Comparison of ENCODE assay signal across 8 cellular contexts in genomic region chr19:57191141-57192063, GRCh38. TPM values are rescaled to one million over a fixed set of nuclear protein-coding genes. Genes with fewer than 3 reads are reported as not detected.
DNase-seq lines count a peak whose midpoint lies in the region; ATAC-seq and TF ChIP-seq lines count a peak whose summit lies in the region.

Gene ZNF264 (plus strand): TSS chr19:57191500. CDS start chr19:57191914, 414 bp downstream.

- no peaks in the 10 kb centered on the region for H3K27me3 ChIP-seq in HUES6 (ENCODE audit: control insufficient read depth, insufficient read depth, low read length)
- H3K27me3 ChIP-seq in PC-3 (ENCODE audit: low read length): no peaks in the 10 kb centered on the region
- H3K27me3 ChIP-seq in esophagus squamous epithelium: peaks cover 0 to 5% (median 0%) of the 10 kb centered on the region in 4 donors
- H3K27me3 ChIP-seq in muscle layer of duodenum (ENCODE audit: low read depth, low read length): no peaks in the 10 kb centered on the region

- TF ChIP-seq POLR2A in esophagus squamous epithelium (IDR thresholded peaks at IDR 0.05): peak in 1 of 4 donors; percentile 31

- TF ChIP-seq CTCF in PC-3 (conservative IDR thresholded peaks at IDR 0.05; ENCODE audit: low read depth, low read length): no peak
- TF ChIP-seq CTCF in esophagus squamous epithelium (IDR thresholded peaks at IDR 0.05): peak in 1 of 6 experiments; percentile 13

- H3K9ac ChIP-seq in HUES6 (ENCODE audit: low read length) (peak within 1 kb of the TSS; percentile 87), PC-3 (ENCODE audit: low read length) (peak within 1 kb of the TSS; percentile 90)

- H3K27ac ChIP-seq in HUES6 (ENCODE audit: low read depth, low read length) (peak within 1 kb of the TSS; percentile 46; the same call in 1 of the 2 replicates), PC-3 (ENCODE audit: low read length) (peak within 1 kb of the TSS; percentile 41), esophagus squamous epithelium (peak within 1 kb of the TSS; percentile 91 to 96 (median 93)), muscle layer of duodenum (ENCODE audit: low read length) (peak within 1 kb of the TSS; percentile 78)

- POLR2A ChIA-PET in PC-3 (lab: Charles Lee; ENCODE audit: unreplicated experiment): interaction anchor here (0.5 to 0.6 kb wide), 3 partner anchors 85 to 1316 kb away, joined by 3 to 11 read pairs (median 4); no protein-coding TSS in a partner anchor

- H3K4me2 ChIP-seq in PC-3 (ENCODE audit: low read length): peak within 1 kb of the TSS; percentile 98

- no peaks in the 10 kb centered on the region for H3K9me2 ChIP-seq in PC-3 (replicated peaks; ENCODE audit: low read length)

- CTCF ChIA-PET in PC-3 (lab: Charles Lee): no interaction called here

- peak within 1 kb of the TSS; percentile 88 to 89 for H3K4me3 Mint-ChIP-seq in activated T-cell treated with anti-CD3 and anti-CD28 coated beads, Interleukin-2, amount 50 U/mL, for 72 hours

- intact Hi-C loops in PC-3 (cut with micrococcal nuclease) (no loop called here), esophagus squamous epithelium (cut with DNase I) (no loop called here)

- peaks cover 8% of the 10 kb centered on the region for H3K4me1 ChIP-seq in HUES6 (ENCODE audit: control insufficient read depth, insufficient read depth, low read length)
- H3K4me1 ChIP-seq in PC-3 (ENCODE audit: insufficient read depth, low read length): peaks cover 10% of the 10 kb centered on the region
- H3K4me1 ChIP-seq in esophagus squamous epithelium: peaks cover 13 to 26% (median 15%) of the 10 kb centered on the region in 3 donors
- H3K4me1 ChIP-seq in muscle layer of duodenum (ENCODE audit: control insufficient read depth in 1 of 2, insufficient read depth in 2 of 2, low read length in 2 of 2): peaks cover 8 to 20% of the 10 kb centered on the region in 2 donors

- H3K36me3 ChIP-seq in HUES6 (ENCODE audit: control insufficient read depth, insufficient read depth, low read length): peaks cover 35% of the 10 kb centered on the region
- peaks cover 32% of the 10 kb centered on the region for H3K36me3 ChIP-seq in PC-3 (ENCODE audit: low read depth, low read length)
- H3K36me3 ChIP-seq in esophagus squamous epithelium: peaks cover 8 to 37% (median 24%) of the 10 kb centered on the region in 3 donors
- H3K36me3 ChIP-seq in muscle layer of duodenum (ENCODE audit: control insufficient read depth in 1 of 2, insufficient read depth in 2 of 2, low read length in 2 of 2): peaks cover 28 to 34% of the 10 kb centered on the region in 2 donors

- H3F3A ChIP-seq in PC-3 (ENCODE audit: low read length, unreplicated experiment): no peaks in the 10 kb centered on the region

- peaks cover 35% of the 10 kb centered on the region for H3K4me1 Mint-ChIP-seq in activated T-cell treated with anti-CD3 and anti-CD28 coated beads, Interleukin-2, amount 50 U/mL, for 72 hours (ENCODE audit: low read depth)

- H3K36me3 Mint-ChIP-seq in activated T-cell treated with anti-CD3 and anti-CD28 coated beads, Interleukin-2, amount 50 U/mL, for 72 hours (ENCODE audit: insufficient read depth in 2 of 2): peaks cover 43 to 64% of the 10 kb centered on the region in 2 donors

- H3K9me3 ChIP-seq in HUES6 (ENCODE audit: control insufficient read depth, insufficient read depth, low read depth, low read length): peaks cover 35% of the 10 kb centered on the region
- 0 out of 2 replicates have a peak, but pooled peaks cover 9% of the 10 kb centered on the region for H3K9me3 ChIP-seq in PC-3 (ENCODE audit: low read length)
- H3K9me3 ChIP-seq in esophagus squamous epithelium: no peaks in the 10 kb centered on the region
- no peaks in the 10 kb centered on the region for H3K9me3 ChIP-seq in muscle layer of duodenum (ENCODE audit: control insufficient read depth in 1 of 2, low read length in 2 of 2)

- no peaks in the 10 kb centered on the region for H3K27me3 Mint-ChIP-seq in activated T-cell treated with anti-CD3 and anti-CD28 coated beads, Interleukin-2, amount 50 U/mL, for 72 hours (ENCODE audit: low read depth)

- peaks cover 21% of the 10 kb centered on the region; the same call in 1 of the 2 replicates for H4K20me1 ChIP-seq in PC-3 (ENCODE audit: low read length)

- BruUV-seq in PC-3 (replicated peaks; lab: Mats Ljungman, UMichigan): no TSS peak

- DNase-seq in D341Med (ENCODE audit: low spot score) (peak; percentile 96), PC-3 (peak; percentile 88), esophagus squamous epithelium (lab: John Stamatoyannopoulos, UW) (peak; percentile 34)
- peak; percentile 93 for DNase-seq in activated T-cell treated with anti-CD3 and anti-CD28 coated beads, Interleukin-2, amount 50 U/mL, for 72 hours
- peak; percentile 81 for DNase-seq in stimulated activated CD8-positive, alpha-beta memory T cell treated with anti-CD3 and anti-CD28 coated beads, Interleukin-7, amount 100 ng/mL, for 24 hours (ENCODE audit: low read depth)

- H3K4me3 ChIP-seq in HUES6 (ENCODE audit: low read depth, low read length) (peak within 1 kb of the TSS; percentile 97), PC-3 (ENCODE audit: low read length) (peak within 1 kb of the TSS; percentile 97), esophagus squamous epithelium (peak within 1 kb of the TSS; percentile 91 to 100 (median 94)), muscle layer of duodenum (ENCODE audit: low read depth in 1 of 2, low read length in 2 of 2) (peak within 1 kb of the TSS; percentile 97 to 99)

- H3K79me2 ChIP-seq in PC-3 (ENCODE audit: low read length): peaks cover 40% of the 10 kb centered on the region

- peaks cover 20 to 22% of the 10 kb centered on the region in 2 donors for H3K9me3 Mint-ChIP-seq in activated T-cell treated with anti-CD3 and anti-CD28 coated beads, Interleukin-2, amount 50 U/mL, for 72 hours

- ATAC-seq in GM21381 (IDR thresholded peaks at IDR 0.05; ENCODE audit: unreplicated experiment) (peak; percentile 97), PC-3 (peak; percentile 96)
- peak; percentile 98 for ATAC-seq in activated T-cell treated with anti-CD3 and anti-CD28 coated beads, Interleukin-2, amount 50 U/mL, for 72 hours (replicated peaks in 1 of 2)

- peak within 1 kb of the TSS; percentile 89 for H3K27ac Mint-ChIP-seq in activated T-cell treated with anti-CD3 and anti-CD28 coated beads, Interleukin-2, amount 50 U/mL, for 72 hours

- WGBS in esophagus squamous epithelium, 2 donors: 3 to 5% methylated on average over 8 to 10 of the region's 81 CpGs

- peak within 1 kb of the TSS; percentile 100 for H2AFZ ChIP-seq in PC-3 (ENCODE audit: low read length)

RNA-seq across cellular contexts. Expression of gene ZNF264, which starts in this region (rescaled TPM):
- total RNA-seq in PC-3 (2014; rRNA removed) (44.1 and 53.9 TPM in 2 replicates), esophagus squamous epithelium (10 to 100 TPM; 15.5 to 33.9 (median 27.3) TPM)
- 10 to 100 TPM; 38.7 to 43.3 TPM for total RNA-seq in activated T-cell treated with anti-CD3 and anti-CD28 coated beads, Interleukin-2, amount 50 U/mL, for 72 hours

Comparison
In these comparisons a context has a peak if more than half of its experiments do, and no peak if none do; other contexts are left out.
1. Peak in every context shown above with its lines: DNase-seq, ATAC-seq, H3K4me3 ChIP-seq and H3K27ac ChIP-seq.
2. DNase-seq: peak in every context shown above with its lines; median percentile 96 in D341Med; 93 in activated T-cell treated with anti-CD3 and anti-CD28 coated beads, Interleukin-2, amount 50 U/mL, for 72 hours; 88 in PC-3; 81 in stimulated activated CD8-positive, alpha-beta memory T cell treated with anti-CD3 and anti-CD28 coated beads, Interleukin-7, amount 100 ng/mL, for 24 hours; 34 in esophagus squamous epithelium.
3. H3K27ac ChIP-seq: peak in every context shown above with its lines; median percentile 93 in esophagus squamous epithelium; 78 in muscle layer of duodenum; 46 in HUES6; 41 in PC-3.